ENCODE assay signal across 11 cellular contexts in genomic region chr5:142295084-142295758, GRCh38. TPM values are rescaled to one million over a fixed set of nuclear protein-coding genes. Genes with fewer than 3 reads are reported as not detected.
DNase-seq lines count a peak whose midpoint lies in the region; ATAC-seq and TF ChIP-seq lines count a peak whose summit lies in the region.
"Had no signal": no experiment of that assay in that cellular context is flagged by ENCODE, and none has a peak within 500 bp of the region (broad histone marks: within the 10 kb centered on the region; RNA-seq: fewer than 3 reads in every experiment).

No MANE protein-coding gene starts in this region.

- H2BK5ac ChIP-seq in mesendoderm (ENCODE audit: low read length), result peak overlapping the region; percentile 100

- H2BK15ac ChIP-seq in mesendoderm (replicated peaks; ENCODE audit: low read depth), result peak overlapping the region; percentile 28

- peak overlapping the region; percentile 82 for H2BK120ac ChIP-seq in mesendoderm (ENCODE audit: low read depth, low read length)

- peak overlapping the region; percentile 99 for H3K18ac ChIP-seq in mesendoderm (ENCODE audit: low read length)

- H3K79me1 ChIP-seq in mesendoderm (ENCODE audit: low read length), result peaks cover 17% of the 10 kb centered on the region

- peak overlapping the region; percentile 96 for H3K4ac ChIP-seq in mesendoderm (ENCODE audit: low read depth, low read length)

- H3K4me2 ChIP-seq in BLaER1, result peak overlapping the region; percentile 78
- H3K4me2 ChIP-seq in mesendoderm (ENCODE audit: low read length), result no peak overlapping the region

- H3K27ac ChIP-seq in BLaER1 (no peak overlapping the region; the same call in 1 of the 2 replicates), adrenal gland (peak overlapping the region in 2 of 5 donors; percentile 35 to 69), mesendoderm (ENCODE audit: low read depth, low read length) (peak overlapping the region; percentile 99)
- H3K27ac ChIP-seq: breast epithelium had no signal

- H3K23ac ChIP-seq in mesendoderm (ENCODE audit: low read length), result no peak overlapping the region

- peaks cover 34% of the 10 kb centered on the region for H3K79me2 ChIP-seq in mesendoderm (ENCODE audit: control insufficient read depth, insufficient read depth, low read length)

- ATAC-seq in left cardiac atrium, result peak; percentile 42 to 61
- ATAC-seq in HG02678 (IDR thresholded peaks at IDR 0.05; ENCODE audit: unreplicated experiment), result no peak

- peak overlapping the region; percentile 100 for H4K5ac ChIP-seq in mesendoderm (ENCODE audit: low read length)

- no peak for TF ChIP-seq POLR2A in adrenal gland (IDR thresholded peaks at IDR 0.05)

- no peaks in the 10 kb centered on the region for H4K20me1 ChIP-seq in BLaER1

- peaks cover 57% of the 10 kb centered on the region for H3K4me1 ChIP-seq in BLaER1
- peaks cover 4 to 25% of the 10 kb centered on the region in 2 donors for H3K4me1 ChIP-seq in adrenal gland (replicated peaks in 1 of 2)
- peaks cover 45% of the 10 kb centered on the region for H3K4me1 ChIP-seq in mesendoderm (ENCODE audit: control insufficient read depth, low read depth, low read length)
- H3K4me1 ChIP-seq: breast epithelium had no signal

- TF ChIP-seq CTCF in adrenal gland (IDR thresholded peaks at IDR 0.05), result no peak

- H3K27me3 ChIP-seq in BLaER1 (no peaks in the 10 kb centered on the region), adrenal gland (no peaks in the 10 kb centered on the region), mesendoderm (ENCODE audit: insufficient read depth, low read length, poor library complexity) (no peaks in the 10 kb centered on the region)
- H3K27me3 ChIP-seq: breast epithelium had no signal

- H4K8ac ChIP-seq in mesendoderm (ENCODE audit: low read depth, low read length), result no peak overlapping the region

- intact Hi-C loops in adrenal gland (cut with DNase I) (no loop called here), left cardiac atrium (cut with DNase I) (no loop called here)

- WGBS in adrenal gland, 4 donors, result 70 to 75% (median 75%) methylated on average over 18 to 23 of the region's 23 CpGs
- no CpG with 5 or more reads among the region's 23 CpGs for WGBS in mesendoderm (ENCODE audit: extremely low coverage, insufficient coverage, low lambda C conversion rate)

- no peaks in the 10 kb centered on the region for H3K9me3 ChIP-seq in BLaER1
- no peaks in the 10 kb centered on the region for H3K9me3 ChIP-seq in adrenal gland (replicated peaks in 1 of 3)
- H3K9me3 ChIP-seq: breast epithelium had no signal

- no peaks in the 10 kb centered on the region for H3K36me3 ChIP-seq in BLaER1
- no peaks in the 10 kb centered on the region for H3K36me3 ChIP-seq in adrenal gland (replicated peaks in 1 of 2)
- no peaks in the 10 kb centered on the region for H3K36me3 ChIP-seq in mesendoderm (ENCODE audit: control insufficient read depth, insufficient read depth, low read length)
- H3K36me3 ChIP-seq: breast epithelium had no signal

- peak in 6 of 7 donors; percentile 25 to 74 (median 40) for DNase-seq in adrenal gland
- peak; percentile 65 for DNase-seq in left cardiac atrium
- peak; percentile 99 for DNase-seq in mesendoderm
- DNase-seq in SIG-M5 (lab: John Stamatoyannopoulos, UW), result no peak
- no peak for DNase-seq in activated effector memory CD4-positive, alpha-beta T cell treated with anti-CD3 and anti-CD28 coated beads, Interleukin-2, amount 50 U/mL, for 16 hours
- no peak for DNase-seq in DMS53 treated with DMSO at 0.1 percent for 48 hours (lab: John Stamatoyannopoulos, UW; ENCODE audit: unreplicated experiment)
- DNase-seq: activated CD4-positive, alpha-beta T cell treated with anti-CD3 and anti-CD28 coated beads, Interleukin-2, amount 50 U/mL, for 4 hours; NCI-H510A treated with DMSO at 0.1 percent for 48 hours had no signal

- H2AK5ac ChIP-seq in mesendoderm (ENCODE audit: low read length), result peak overlapping the region; percentile 80

- H3K4me3 ChIP-seq in BLaER1, result no peak overlapping the region
- H3K4me3 ChIP-seq in adrenal gland, result no peak overlapping the region
- no peak overlapping the region for H3K4me3 ChIP-seq in mesendoderm (ENCODE audit: low read length)
- H3K4me3 ChIP-seq: breast epithelium had no signal

- H3K9ac ChIP-seq in BLaER1, result no peak overlapping the region; the same call in 1 of the 2 replicates
- peak overlapping the region; percentile 74 for H3K9ac ChIP-seq in mesendoderm (ENCODE audit: low read length)

- H3K56ac ChIP-seq in mesendoderm (ENCODE audit: low read length), result peak overlapping the region; percentile 97

RNA-seq across cellular contexts. Expression of gene SPRY4, which starts 29.6 kb away (rescaled TPM):
- total RNA-seq in adrenal gland (10 to 100 TPM; 23.8 to 66.1 (median 37.8) TPM), left cardiac atrium (10 to 100 TPM; 13.3 to 30.6 TPM)
- polyA plus RNA-seq in adrenal gland, result 10 to 100 TPM; 17.8 to 23.8 (median 18.4) TPM
- 72.5 TPM for polyA plus RNA-seq in mesendoderm (2013, experiment 1 of 2)
- 71.1 TPM for polyA plus RNA-seq in mesendoderm (2013, experiment 2 of 2)

Comparison
In these comparisons a context has a peak if more than half of its experiments do, and no peak if none do; other contexts are left out.
1. DNase-seq: peak in adrenal gland (6 of 7), left cardiac atrium (single experiment) and mesendoderm (single experiment); none in SIG-M5 (single experiment), activated effector memory CD4-positive, alpha-beta T cell treated with anti-CD3 and anti-CD28 coated beads, Interleukin-2, amount 50 U/mL, for 16 hours (single experiment) and DMS53 treated with DMSO at 0.1 percent for 48 hours (single experiment).